1 cellular context compared by ENCODE assay signal in genomic region chr14:99266181-99267178, GRCh38.
TF ChIP-seq lines count a peak whose summit lies in the region.

No MANE protein-coding gene starts in this region.

TF ChIP-seq in A549, 52 proteins besides CTCF, POLR2A, EP300 and RAD21 (continued from another document):
- TF ChIP-seq HOXB13 (CRISPR knock-in tag; IDR thresholded peaks at IDR 0.05; ENCODE audit: low read depth) (no peak), RCOR1 (IDR thresholded peaks at IDR 0.05; ENCODE audit: low read depth, low read length) (no peak), ZC3H11A (IDR thresholded peaks at IDR 0.05) (no peak), PBX3 (IDR thresholded peaks at IDR 0.05) (no peak), HES2 (IDR thresholded peaks at IDR 0.05) (no peak), USF2 (IDR thresholded peaks at IDR 0.05) (no peak), RARB (CRISPR knock-in tag; IDR thresholded peaks at IDR 0.05) (no peak), ATOH8 (CRISPR knock-in tag; IDR thresholded peaks at IDR 0.05; ENCODE audit: low read depth) (no peak), MAX (IDR thresholded peaks at IDR 0.05) (peak; percentile 19; the same call in 1 of the 2 replicates)
